ENCODE assay signal across 8 cellular contexts in genomic region chr3:138594150-138594934, GRCh38. TPM values are rescaled to one million over a fixed set of nuclear protein-coding genes. Genes with fewer than 3 reads are reported as not detected.
DNase-seq lines count a peak whose midpoint lies in the region; ATAC-seq, FAIRE-seq and TF ChIP-seq lines count a peak whose summit lies in the region.

Gene CEP70, minus strand, starts transcription at chr3:138594260. Its CDS starts 21,333 bp downstream, at chr3:138572927.

- H3K27ac Mint-ChIP-seq in chondrocyte (ENCODE audit: unreplicated experiment): peak within 1 kb of the TSS; percentile 69

- no peaks in the 10 kb centered on the region for H3K27me3 Mint-ChIP-seq in chondrocyte (ENCODE audit: low read depth)

- H3K4me1 Mint-ChIP-seq in chondrocyte (ENCODE audit: low read depth): peaks cover 12% of the 10 kb centered on the region

- peak; percentile 81 for ATAC-seq in HG03159 (IDR thresholded peaks at IDR 0.05; ENCODE audit: unreplicated experiment)

- DNase-seq in activated naive CD4-positive, alpha-beta T cell treated with Interleukin-2 at 50 U/mL for 16 hours: peak; percentile 91
- DNase-seq in activated naive CD4-positive, alpha-beta T cell (lab: John Stamatoyannopoulos, UW): no peak
- DNase-seq in chondrocyte (ENCODE audit: low spot score) (peak; percentile 95), left kidney (ENCODE audit: low read depth, low spot score) (peak; percentile 99), COLO668 (lab: John Stamatoyannopoulos, UW; ENCODE audit: unreplicated experiment) (no peak)
- DNase-seq in stimulated activated CD4-positive, alpha-beta T cell treated with anti-CD3 and anti-CD28 coated beads, Interleukin-2, amount 100 ng/mL, for 48 hours: peak; percentile 71 to 79

- H3K4me3 Mint-ChIP-seq in chondrocyte (ENCODE audit: unreplicated experiment): peak within 1 kb of the TSS; percentile 83

- peaks cover 3% of the 10 kb centered on the region for H3K9me3 Mint-ChIP-seq in chondrocyte (ENCODE audit: low read depth)

- TF ChIP-seq CTCF in chondrocyte (IDR thresholded peaks at IDR 0.05): peak; percentile 99

- peak; percentile 84 for FAIRE-seq in TTC549 (lab: Jason Lieb, UNC)

- H3K36me3 Mint-ChIP-seq in chondrocyte (ENCODE audit: low read depth): no peaks in the 10 kb centered on the region

RNA-seq across cellular contexts. Expression of gene CEP70, which starts in this region (rescaled TPM):
- total RNA-seq in chondrocyte: 11.4 to 12.9 TPM (median 12.8 TPM) in 3 replicates

Comparison
In these comparisons a context has a peak if more than half of its experiments do, and no peak if none do; other contexts are left out.
1. DNase-seq: peak in activated naive CD4-positive, alpha-beta T cell treated with Interleukin-2 at 50 U/mL for 16 hours (single experiment), chondrocyte (single experiment), left kidney (single experiment) and stimulated activated CD4-positive, alpha-beta T cell treated with anti-CD3 and anti-CD28 coated beads, Interleukin-2, amount 100 ng/mL, for 48 hours (2 of 2); none in activated naive CD4-positive, alpha-beta T cell (0 of 4) and COLO668 (single experiment).